Comparison of ENCODE assay signal across 1 cellular context in the genomic region with DNA sequence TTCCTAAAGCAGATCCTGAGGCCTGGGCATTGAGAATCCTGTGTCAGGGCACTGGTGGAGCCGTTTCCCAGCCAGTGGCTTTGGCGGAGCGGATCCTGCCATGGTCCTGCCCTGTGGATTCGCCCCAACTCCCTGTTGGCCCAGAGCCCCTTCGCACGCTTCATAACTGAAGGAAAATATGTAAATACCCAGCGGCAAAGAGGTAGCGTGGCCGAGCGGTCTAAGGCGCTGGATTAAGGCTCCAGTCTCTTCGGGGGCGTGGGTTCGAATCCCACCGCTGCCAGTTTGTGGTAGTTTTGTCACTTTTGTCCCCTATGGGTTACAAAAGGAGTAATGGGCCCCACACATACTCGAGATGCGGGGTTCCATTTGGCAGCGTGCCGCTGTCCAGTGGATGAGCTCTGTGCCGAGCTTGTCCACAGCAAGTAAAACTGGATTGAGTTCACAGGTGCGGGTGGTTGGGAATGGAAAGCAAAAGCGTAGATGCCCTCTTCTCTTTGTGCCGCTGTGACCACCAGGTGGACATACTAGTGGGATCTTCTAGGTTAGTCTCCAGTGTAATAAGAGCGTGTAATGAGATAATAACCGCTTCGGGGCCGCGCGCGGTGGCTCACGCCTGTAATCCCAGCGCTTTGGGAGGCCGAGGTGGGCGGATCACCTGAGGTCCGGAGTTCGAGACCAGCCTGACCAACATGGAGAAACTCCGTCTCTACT.
A peak's percentile ranks its signal among the peaks of the same experiment; 100 is the strongest.
TF ChIP-seq lines count a peak whose summit lies in the region.

No MANE protein-coding gene starts in this region.

TF ChIP-seq in K562, 482 proteins besides CTCF, POLR2A, EP300 and RAD21 (continued from another document and continues in another):
- no peak for TF ChIP-seq HLTF (IDR thresholded peaks at IDR 0.05)
- TF ChIP-seq PML (IDR thresholded peaks at IDR 0.05; ENCODE audit: low read length), result no peak
- no peak for TF ChIP-seq POLR3G (IDR thresholded peaks at IDR 0.05; ENCODE audit: extremely low read depth, insufficient read length, insufficient replicate concordance)
- TF ChIP-seq SIN3B (IDR thresholded peaks at IDR 0.05; ENCODE audit: low read depth), result no peak
- no peak for TF ChIP-seq ATF6 (CRISPR knock-in tag; IDR thresholded peaks at IDR 0.05)
- no peak for TF ChIP-seq STAT5A (IDR thresholded peaks at IDR 0.05; ENCODE audit: borderline replicate concordance, low read length)
- peak; percentile 88 for TF ChIP-seq PHF21A (IDR thresholded peaks at IDR 0.05; ENCODE audit: borderline replicate concordance, low read depth)
- TF ChIP-seq SAP30 (IDR thresholded peaks at IDR 0.05; ENCODE audit: borderline replicate concordance, insufficient read depth, low read depth, low read length, poor library complexity, severe bottlenecking), result no peak
- TF ChIP-seq HMBOX1 (IDR thresholded peaks at IDR 0.05), result peak; percentile 90
- no peak for TF ChIP-seq EP400 (IDR thresholded peaks at IDR 0.05)
- TF ChIP-seq FOXJ3 (CRISPR knock-in tag; IDR thresholded peaks at IDR 0.05), result no peak
- TF ChIP-seq, protein P1, sequence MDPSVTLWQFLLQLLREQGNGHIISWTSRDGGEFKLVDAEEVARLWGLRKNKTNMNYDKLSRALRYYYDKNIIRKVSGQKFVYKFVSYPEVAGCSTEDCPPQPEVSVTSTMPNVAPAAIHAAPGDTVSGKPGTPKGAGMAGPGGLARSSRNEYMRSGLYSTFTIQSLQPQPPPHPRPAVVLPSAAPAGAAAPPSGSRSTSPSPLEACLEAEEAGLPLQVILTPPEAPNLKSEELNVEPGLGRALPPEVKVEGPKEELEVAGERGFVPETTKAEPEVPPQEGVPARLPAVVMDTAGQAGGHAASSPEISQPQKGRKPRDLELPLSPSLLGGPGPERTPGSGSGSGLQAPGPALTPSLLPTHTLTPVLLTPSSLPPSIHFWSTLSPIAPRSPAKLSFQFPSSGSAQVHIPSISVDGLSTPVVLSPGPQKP (CRISPR knock-in tag; IDR thresholded peaks at IDR 0.05), result no peak
- TF ChIP-seq, protein P2, sequence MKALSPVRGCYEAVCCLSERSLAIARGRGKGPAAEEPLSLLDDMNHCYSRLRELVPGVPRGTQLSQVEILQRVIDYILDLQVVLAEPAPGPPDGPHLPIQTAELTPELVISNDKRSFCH (CRISPR knock-in tag; IDR thresholded peaks at IDR 0.05), result no peak
- TF ChIP-seq, protein P2 (tag; IDR thresholded peaks at IDR 0.05), result peak; percentile 82; the same call in 1 of the 2 replicates
- TF ChIP-seq, protein P3, sequence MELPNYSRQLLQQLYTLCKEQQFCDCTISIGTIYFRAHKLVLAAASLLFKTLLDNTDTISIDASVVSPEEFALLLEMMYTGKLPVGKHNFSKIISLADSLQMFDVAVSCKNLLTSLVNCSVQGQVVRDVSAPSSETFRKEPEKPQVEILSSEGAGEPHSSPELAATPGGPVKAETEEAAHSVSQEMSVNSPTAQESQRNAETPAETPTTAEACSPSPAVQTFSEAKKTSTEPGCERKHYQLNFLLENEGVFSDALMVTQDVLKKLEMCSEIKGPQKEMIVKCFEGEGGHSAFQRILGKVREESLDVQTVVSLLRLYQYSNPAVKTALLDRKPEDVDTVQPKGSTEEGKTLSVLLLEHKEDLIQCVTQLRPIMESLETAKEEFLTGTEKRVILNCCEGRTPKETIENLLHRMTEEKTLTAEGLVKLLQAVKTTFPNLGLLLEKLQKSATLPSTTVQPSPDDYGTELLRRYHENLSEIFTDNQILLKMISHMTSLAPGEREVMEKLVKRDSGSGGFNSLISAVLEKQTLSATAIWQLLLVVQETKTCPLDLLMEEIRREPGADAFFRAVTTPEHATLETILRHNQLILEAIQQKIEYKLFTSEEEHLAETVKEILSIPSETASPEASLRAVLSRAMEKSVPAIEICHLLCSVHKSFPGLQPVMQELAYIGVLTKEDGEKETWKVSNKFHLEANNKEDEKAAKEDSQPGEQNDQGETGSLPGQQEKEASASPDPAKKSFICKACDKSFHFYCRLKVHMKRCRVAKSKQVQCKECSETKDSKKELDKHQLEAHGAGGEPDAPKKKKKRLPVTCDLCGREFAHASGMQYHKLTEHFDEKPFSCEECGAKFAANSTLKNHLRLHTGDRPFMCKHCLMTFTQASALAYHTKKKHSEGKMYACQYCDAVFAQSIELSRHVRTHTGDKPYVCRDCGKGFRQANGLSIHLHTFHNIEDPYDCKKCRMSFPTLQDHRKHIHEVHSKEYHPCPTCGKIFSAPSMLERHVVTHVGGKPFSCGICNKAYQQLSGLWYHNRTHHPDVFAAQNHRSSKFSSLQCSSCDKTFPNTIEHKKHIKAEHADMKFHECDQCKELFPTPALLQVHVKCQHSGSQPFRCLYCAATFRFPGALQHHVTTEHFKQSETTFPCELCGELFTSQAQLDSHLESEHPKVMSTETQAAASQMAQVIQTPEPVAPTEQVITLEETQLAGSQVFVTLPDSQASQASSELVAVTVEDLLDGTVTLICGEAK (IDR thresholded peaks at IDR 0.05), result peak; percentile 84
- TF ChIP-seq, protein P3 (CRISPR knock-in tag; IDR thresholded peaks at IDR 0.05), result no peak
- TF ChIP-seq RFX7 (CRISPR knock-in tag; IDR thresholded peaks at IDR 0.05), result no peak
- peak; percentile 55 for TF ChIP-seq POLR2G (IDR thresholded peaks at IDR 0.05; ENCODE audit: low read depth, low read length)
- no peak for TF ChIP-seq SNRNP70 (optimal IDR thresholded peaks at IDR 0.05; ENCODE audit: low read depth, low read length)
- no peak for TF ChIP-seq MEF2A (IDR thresholded peaks at IDR 0.05; ENCODE audit: control insufficient read depth, low read depth, low read length)
- TF ChIP-seq NFE2 (IDR thresholded peaks at IDR 0.05; ENCODE audit: low read depth), result no peak
- TF ChIP-seq STAG1 (CRISPR knock-in tag; IDR thresholded peaks at IDR 0.05; ENCODE audit: borderline replicate concordance), result no peak
- no peak; the same call in none of the 2 replicates for TF ChIP-seq VEZF1 (CRISPR knock-in tag; IDR thresholded peaks at IDR 0.05)
- no peak for TF ChIP-seq PTTG1 (tag; IDR thresholded peaks at IDR 0.05; ENCODE audit: low read depth)
- TF ChIP-seq GABPB1 (CRISPR knock-in tag; IDR thresholded peaks at IDR 0.05), result no peak; the same call in 1 of the 2 replicates
- no peak for TF ChIP-seq SIRT6 (IDR thresholded peaks at IDR 0.05; ENCODE audit: low read depth, low read length)
- TF ChIP-seq ZNF134 (CRISPR knock-in tag; conservative IDR thresholded peaks at IDR 0.05), result no peak
- no peak for TF ChIP-seq ZNF316 (IDR thresholded peaks at IDR 0.05)
- peak; percentile 79 for TF ChIP-seq CTBP1 (IDR thresholded peaks at IDR 0.05; ENCODE audit: borderline replicate concordance)
- no peak for TF ChIP-seq PTBP1 (IDR thresholded peaks at IDR 0.05; ENCODE audit: low read depth, low read length)
- no peak for TF ChIP-seq MCM3 (IDR thresholded peaks at IDR 0.05)
- no peak; the same call in none of the 2 replicates for TF ChIP-seq HCFC1 (IDR thresholded peaks at IDR 0.05; ENCODE audit: low read depth, low read length)
- TF ChIP-seq HNRNPH1 (optimal IDR thresholded peaks at IDR 0.05; ENCODE audit: low read depth, low read length), result no peak
- no peak for TF ChIP-seq NR2C1 (IDR thresholded peaks at IDR 0.05)
- no peak for TF ChIP-seq NR2C1 (tag; IDR thresholded peaks at IDR 0.05)
- TF ChIP-seq, protein P4, sequence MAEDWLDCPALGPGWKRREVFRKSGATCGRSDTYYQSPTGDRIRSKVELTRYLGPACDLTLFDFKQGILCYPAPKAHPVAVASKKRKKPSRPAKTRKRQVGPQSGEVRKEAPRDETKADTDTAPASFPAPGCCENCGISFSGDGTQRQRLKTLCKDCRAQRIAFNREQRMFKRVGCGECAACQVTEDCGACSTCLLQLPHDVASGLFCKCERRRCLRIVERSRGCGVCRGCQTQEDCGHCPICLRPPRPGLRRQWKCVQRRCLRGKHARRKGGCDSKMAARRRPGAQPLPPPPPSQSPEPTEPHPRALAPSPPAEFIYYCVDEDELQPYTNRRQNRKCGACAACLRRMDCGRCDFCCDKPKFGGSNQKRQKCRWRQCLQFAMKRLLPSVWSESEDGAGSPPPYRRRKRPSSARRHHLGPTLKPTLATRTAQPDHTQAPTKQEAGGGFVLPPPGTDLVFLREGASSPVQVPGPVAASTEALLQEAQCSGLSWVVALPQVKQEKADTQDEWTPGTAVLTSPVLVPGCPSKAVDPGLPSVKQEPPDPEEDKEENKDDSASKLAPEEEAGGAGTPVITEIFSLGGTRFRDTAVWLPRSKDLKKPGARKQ (CRISPR knock-in tag; IDR thresholded peaks at IDR 0.05), result no peak
- TF ChIP-seq CBFA2T2 (conservative IDR thresholded peaks at IDR 0.05), result no peak
- TF ChIP-seq BMI1 (IDR thresholded peaks at IDR 0.05; ENCODE audit: low read length), result no peak
- TF ChIP-seq RNF219 (CRISPR knock-in tag; IDR thresholded peaks at IDR 0.05), result no peak
- no peak for TF ChIP-seq SMAD2 (IDR thresholded peaks at IDR 0.05; ENCODE audit: low read depth, low read length)
- TF ChIP-seq HDAC2 (IDR thresholded peaks at IDR 0.05), result peak; percentile 80; the same call in 1 of the 2 replicates
